2 cellular contexts compared by ENCODE assay signal in genomic region chr17:40062347-40063033, GRCh38.
TF ChIP-seq lines count a peak whose summit lies in the region.

Gene THRA (plus strand): TSS chr17:40062965. CDS start chr17:40074489, 11,524 bp downstream.

TF ChIP-seq in HCT116, 20 proteins besides CTCF, POLR2A, EP300 and RAD21:
- TF ChIP-seq JUND (IDR thresholded peaks at IDR 0.05) (no peak), POLR2AphosphoS5 (IDR thresholded peaks at IDR 0.05; ENCODE audit: low read depth, low read length) (no peak), ZFX (IDR thresholded peaks at IDR 0.05) (no peak), REST (IDR thresholded peaks at IDR 0.05; ENCODE audit: low read depth) (no peak), MAX (IDR thresholded peaks at IDR 0.05) (no peak)

TF ChIP-seq in H1, 55 proteins besides CTCF, POLR2A, EP300 and RAD21:
- no peak for TF ChIP-seq CBX5 (IDR thresholded peaks at IDR 0.05; ENCODE audit: low read depth, low read length)
- no peak for TF ChIP-seq BCL11A (IDR thresholded peaks at IDR 0.05; ENCODE audit: low read depth in 2 of 2, low read length in 2 of 2)
- no peak for TF ChIP-seq JUND (IDR thresholded peaks at IDR 0.05; ENCODE audit: low read length)
- TF ChIP-seq PHF8 (conservative IDR thresholded peaks at IDR 0.05; ENCODE audit: low read depth, low read length): no peak; the same call in 1 of the 2 replicates
- no peak for TF ChIP-seq FOSL1 (IDR thresholded peaks at IDR 0.05; ENCODE audit: insufficient read depth, low read depth, low read length)
- no peak for TF ChIP-seq ZNF274 (IDR thresholded peaks at IDR 0.05; ENCODE audit: borderline replicate concordance, extremely low read depth, low read length)
- TF ChIP-seq SRF (IDR thresholded peaks at IDR 0.05; ENCODE audit: low read depth, low read length): no peak
- TF ChIP-seq SIRT6 (IDR thresholded peaks at IDR 0.05; ENCODE audit: low read length): no peak
- no peak for TF ChIP-seq TEAD4 (IDR thresholded peaks at IDR 0.05; ENCODE audit: low read depth, low read length)
- TF ChIP-seq RNF2 (IDR thresholded peaks at IDR 0.05; ENCODE audit: borderline replicate concordance, low read depth, low read length, missing control alignments, poor library complexity, severe bottlenecking): no peak
- no peak for TF ChIP-seq SIN3A (conservative IDR thresholded peaks at IDR 0.05 in 1 of 2, IDR thresholded peaks at IDR 0.05 in 1 of 2; ENCODE audit: low read depth in 1 of 2, low read length in 2 of 2)
- no peak for TF ChIP-seq KDM5A (IDR thresholded peaks at IDR 0.05; ENCODE audit: low read length)
- no peak for TF ChIP-seq KDM4A (IDR thresholded peaks at IDR 0.05; ENCODE audit: low read depth, low read length, severe bottlenecking)
- TF ChIP-seq CHD7 (IDR thresholded peaks at IDR 0.05; ENCODE audit: insufficient replicate concordance, low read length): no peak
- TF ChIP-seq HDAC2 (IDR thresholded peaks at IDR 0.05; ENCODE audit: borderline replicate concordance in 1 of 2, low read depth in 2 of 2, low read length in 2 of 2): no peak
- no peak for TF ChIP-seq SP1 (IDR thresholded peaks at IDR 0.05; ENCODE audit: low read depth, low read length)
- TF ChIP-seq NRF1 (IDR thresholded peaks at IDR 0.05; ENCODE audit: low read depth, low read length): no peak
- TF ChIP-seq ATF2 (IDR thresholded peaks at IDR 0.05; ENCODE audit: low read length): no peak
- no peak for TF ChIP-seq CTBP2 (IDR thresholded peaks at IDR 0.05; ENCODE audit: borderline replicate concordance, insufficient read depth, insufficient read length, low read length)
- no peak for TF ChIP-seq EGR1 (IDR thresholded peaks at IDR 0.05; ENCODE audit: borderline replicate concordance, low read depth, low read length)
TF ChIP-seq in H1: peak in this region for 0.
